Comparison of ENCODE assay signal across 8 cellular contexts in genomic region chr3:177196473-177197040, GRCh38. TPM values are rescaled to one million over a fixed set of nuclear protein-coding genes. Genes with fewer than 3 reads are reported as not detected.
DNase-seq lines count a peak whose midpoint lies in the region; TF ChIP-seq lines count a peak whose summit lies in the region.

No MANE protein-coding gene starts in this region.

- DNase-seq in NCI-H748 (lab: John Stamatoyannopoulos, UW; ENCODE audit: unreplicated experiment) (peak; percentile 58), NCI-H748 treated with DMSO at 0.1 percent for 48 hours (lab: John Stamatoyannopoulos, UW) (no peak), MM.1S (peak; percentile 72), myocyte (ENCODE audit: low read depth) (peak; percentile 59), thyroid gland (peak; percentile 45 to 60), T1000 (lab: John Stamatoyannopoulos, UW) (no peak)
- peak; percentile 77 for DNase-seq in activated CD8-positive, alpha-beta memory T cell treated with anti-CD3 and anti-CD28 coated beads, Interleukin-2, amount 50 U/mL, for 48 hours

- no peak for TF ChIP-seq POLR2A in thyroid gland (IDR thresholded peaks at IDR 0.05)

- H2AFZ ChIP-seq in MM.1S (ENCODE audit: low read length): no peak overlapping the region

- H3K4me1 ChIP-seq in MM.1S (ENCODE audit: low read length) (peaks cover 38% of the 10 kb centered on the region), esophagus (ENCODE audit: control insufficient read depth in 2 of 2, insufficient read depth in 2 of 2, low read length in 1 of 2) (peaks cover 0 to 2% of the 10 kb centered on the region in 2 donors), thyroid gland (peaks cover 26 to 31% of the 10 kb centered on the region in 2 donors)

- 1% methylated on average over 40 to 42 of the region's 42 CpGs for WGBS in esophagus, 2 donors
- 1 to 2% methylated on average over 13 to 17 of the region's 42 CpGs for WGBS in thyroid gland, 2 donors

- H3K27ac ChIP-seq in MM.1S (ENCODE audit: low read length) (peak overlapping the region; percentile 97), esophagus (ENCODE audit: low read depth in 2 of 2, low read length in 1 of 2) (peak overlapping the region; percentile 92 to 99), thyroid gland (peak overlapping the region; percentile 98 to 99 (median 98))

- no peaks in the 10 kb centered on the region for H3K9me3 ChIP-seq in MM.1S (replicated peaks; ENCODE audit: insufficient read depth, low read length)
- H3K9me3 ChIP-seq in esophagus (ENCODE audit: control insufficient read depth in 2 of 2, insufficient read depth in 1 of 2, low read depth in 1 of 2, low read length in 1 of 2): no peaks in the 10 kb centered on the region
- H3K9me3 ChIP-seq in thyroid gland: no peaks in the 10 kb centered on the region

- peaks cover 47% of the 10 kb centered on the region for H3F3A ChIP-seq in MM.1S (ENCODE audit: insufficient read depth, low read length)

- H3K36me3 ChIP-seq in MM.1S (replicated peaks; ENCODE audit: insufficient read depth, low read length): peaks cover 10% of the 10 kb centered on the region; the same call in 1 of the 2 replicates
- no peaks in the 10 kb centered on the region for H3K36me3 ChIP-seq in esophagus (ENCODE audit: control insufficient read depth in 2 of 2, insufficient read depth in 2 of 2, low read length in 1 of 2)
- H3K36me3 ChIP-seq in thyroid gland: no peaks in the 10 kb centered on the region

- H3K27me3 ChIP-seq in MM.1S (replicated peaks; ENCODE audit: insufficient read depth, low read length): no peaks in the 10 kb centered on the region
- H3K27me3 ChIP-seq in esophagus (ENCODE audit: control insufficient read depth in 1 of 2, insufficient read depth in 2 of 2, low read length in 2 of 2): no peaks in the 10 kb centered on the region
- H3K27me3 ChIP-seq in thyroid gland: no peaks in the 10 kb centered on the region

- peak overlapping the region; percentile 34 for H3K4me2 ChIP-seq in MM.1S (ENCODE audit: low read depth, low read length)

- peak overlapping the region; percentile 98 for H3K9ac ChIP-seq in MM.1S (ENCODE audit: low read length)

- H3K9me2 ChIP-seq in MM.1S (replicated peaks; ENCODE audit: insufficient read depth, low read length): no peaks in the 10 kb centered on the region

- TF ChIP-seq CTCF in MM.1S (IDR thresholded peaks at IDR 0.05; ENCODE audit: low read length) (no peak), thyroid gland (IDR thresholded peaks at IDR 0.05) (no peak)

- peaks cover 10% of the 10 kb centered on the region for H4K20me1 ChIP-seq in MM.1S (ENCODE audit: insufficient read depth, low read length)

- peak overlapping the region; percentile 84 for H3K4me3 ChIP-seq in MM.1S (ENCODE audit: low read length)
- peak overlapping the region; percentile 73 to 100 for H3K4me3 ChIP-seq in esophagus (ENCODE audit: low read depth in 1 of 2, low read length in 2 of 2)
- H3K4me3 ChIP-seq in thyroid gland (replicated peaks in 1 of 3): peak overlapping the region; percentile 69 to 96 (median 70)

- H3K79me2 ChIP-seq in MM.1S (ENCODE audit: low read length): peaks cover 77% of the 10 kb centered on the region

- intact Hi-C loops in thyroid gland (cut with DNase I): loop anchor here (5.0 to 10.0 kb wide), 2 partner anchors 142 to 161 kb away; no protein-coding TSS in a partner anchor

RNA-seq across cellular contexts. Expression of gene TBL1XR1, which starts 0.7 kb away (rescaled TPM):
- polyA plus RNA-seq in esophagus: 10 to 100 TPM; 16.2 to 19.3 TPM
- total RNA-seq in myocyte: 150 and 167 TPM in 2 replicates
- polyA plus RNA-seq in myocyte (2012): 63.5 TPM
- total RNA-seq in thyroid gland: 100 to 1,000 TPM; 164 to 239 (median 195) TPM

Comparison
In these comparisons a context has a peak if more than half of its experiments do, and no peak if none do; other contexts are left out.
1. DNase-seq: peak in NCI-H748 (single experiment), MM.1S (single experiment), activated CD8-positive, alpha-beta memory T cell treated with anti-CD3 and anti-CD28 coated beads, Interleukin-2, amount 50 U/mL, for 48 hours (single experiment), myocyte (single experiment) and thyroid gland (2 of 2); none in NCI-H748 treated with DMSO at 0.1 percent for 48 hours (single experiment) and T1000 (single experiment).
2. Peak in every context shown above with its lines, with median percentiles within 50 percentile points of each other: H3K27ac ChIP-seq and H3K4me3 ChIP-seq.